ENCODE assay signal across 8 cellular contexts in the genomic region with DNA sequence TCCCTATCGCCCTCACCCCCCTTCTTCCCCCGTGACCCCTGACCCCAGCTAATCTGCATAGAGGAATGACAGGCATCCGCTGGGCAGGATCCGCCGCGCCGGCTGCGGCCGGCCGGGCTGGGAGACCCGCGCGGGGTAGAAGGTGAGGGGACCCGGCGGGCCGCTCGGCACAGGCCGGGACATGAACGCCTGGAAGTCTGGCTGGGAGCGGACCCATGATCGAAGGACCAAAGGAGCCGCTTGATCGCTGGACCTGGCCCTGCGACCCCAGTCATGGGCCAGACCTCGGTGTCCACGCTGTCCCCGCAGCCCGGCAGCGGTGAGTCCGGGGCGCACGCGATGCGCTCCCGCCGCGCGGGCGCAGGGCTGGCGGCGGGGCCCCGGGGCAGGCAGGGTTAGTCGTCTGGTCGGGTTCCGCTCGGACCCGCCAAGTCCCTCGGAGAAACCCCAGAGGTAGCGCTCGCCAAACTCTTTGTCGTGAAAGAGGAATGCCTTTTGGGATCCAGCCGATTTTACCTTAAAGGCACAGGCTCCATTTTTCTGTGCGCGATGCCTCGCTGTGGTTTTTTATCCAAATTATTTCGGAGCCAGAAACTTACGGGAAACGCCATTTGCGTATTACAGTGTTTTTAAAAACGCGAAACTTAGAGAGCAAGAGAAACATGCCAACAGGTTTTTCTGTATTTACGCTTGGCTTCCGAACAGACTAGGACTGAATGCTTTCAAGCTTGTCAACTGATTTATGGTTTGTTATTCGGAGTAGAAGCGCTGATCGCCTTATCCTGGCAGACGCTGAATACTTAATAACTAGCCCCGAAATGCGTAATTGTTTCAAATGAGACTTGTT. TPM values are rescaled to one million over a fixed set of nuclear protein-coding genes. Genes with fewer than 3 reads are reported as not detected.
A peak's percentile ranks its signal among the peaks of the same experiment; 100 is the strongest.
DNase-seq lines count a peak whose midpoint lies in the region; ATAC-seq and TF ChIP-seq lines count a peak whose summit lies in the region.

Gene PHACTR2, plus strand, starts transcription at position 75 of the 847 bp plus-strand sequence. Its CDS starts 199 bp downstream, at position 274.

- CTCF ChIA-PET in activated B cell treated with CpG ODN at 0.5 μM for 24 hours (lab: Charles Lee) = no interaction called here

- peak within 1 kb of the TSS; percentile 56 for H3K4me3 ChIP-seq in GM06990 (replicated peaks; ENCODE audit: low read depth, low read length)
- peak within 1 kb of the TSS; percentile 70 for H3K4me3 ChIP-seq in LNCaP clone FGC (ENCODE audit: low read depth, low read length)
- H3K4me3 ChIP-seq in skeletal muscle satellite cell (ENCODE audit: low read length) = peak within 1 kb of the TSS; percentile 95

- H3K4me1 Mint-ChIP-seq in activated B cell treated with CpG ODN at 0.5 μM for 24 hours (peaks cover 13% of the 10 kb centered on the region), chondrocyte (ENCODE audit: low read depth) (peaks cover 77% of the 10 kb centered on the region), immature natural killer cell (peaks cover 14 to 37% of the 10 kb centered on the region in 2 donors)

- DNase-seq in GM06990 (ENCODE audit: extremely low read depth, insufficient read length) = peak; percentile 31
- DNase-seq in LNCaP clone FGC (ENCODE audit: low read depth) = no peak
- peak; percentile 28 for DNase-seq in activated B cell treated with CpG ODN at 0.5 μM for 24 hours
- peak; percentile 91 for DNase-seq in chondrocyte (ENCODE audit: low spot score)
- peak; percentile 28 to 38 (median 29) for DNase-seq in immature natural killer cell

- H3K27me3 Mint-ChIP-seq in activated B cell treated with CpG ODN at 0.5 μM for 24 hours (peaks cover 52% of the 10 kb centered on the region), chondrocyte (ENCODE audit: low read depth) (no peaks in the 10 kb centered on the region), immature natural killer cell (ENCODE audit: low read depth in 3 of 3) (peaks cover 0 to 20% (median 11%) of the 10 kb centered on the region in 3 donors)

- peaks cover 4% of the 10 kb centered on the region for H3K9me3 ChIP-seq in skeletal muscle satellite cell (replicated peaks; ENCODE audit: low read length)

- peak within 1 kb of the TSS; percentile 98 for H3K9ac ChIP-seq in skeletal muscle satellite cell (ENCODE audit: low read depth, low read length)

- POLR2A ChIA-PET in activated B cell treated with CpG ODN at 0.5 μM for 24 hours (lab: Charles Lee) = interaction anchor here (1.1 kb wide), 1 partner anchor 63 kb away, joined by 4 read pairs; no protein-coding TSS in a partner anchor

- no peaks in the 10 kb centered on the region for H3K36me3 ChIP-seq in GM06990 (ENCODE audit: control insufficient read depth, insufficient read depth, low read length)
- no peaks in the 10 kb centered on the region for H3K36me3 ChIP-seq in skeletal muscle satellite cell (ENCODE audit: insufficient read depth, low read length)

- peak within 1 kb of the TSS; percentile 95 for H3K4me2 ChIP-seq in skeletal muscle satellite cell (ENCODE audit: low read length)

- H3K27me3 ChIP-seq in GM06990 (replicated peaks; ENCODE audit: control insufficient read depth, insufficient read depth, low read length) = no peaks in the 10 kb centered on the region; the same call in 1 of the 2 replicates
- no peaks in the 10 kb centered on the region for H3K27me3 ChIP-seq in skeletal muscle satellite cell (ENCODE audit: control insufficient read depth, insufficient read depth, low read length)

- H3K4me1 ChIP-seq in skeletal muscle satellite cell (ENCODE audit: control insufficient read depth, insufficient read depth, low read length) = peaks cover 53% of the 10 kb centered on the region

- peak; percentile 75 for ATAC-seq in activated B cell treated with CpG ODN at 0.5 μM for 24 hours (ENCODE audit: low read depth)
- ATAC-seq in GM21576 (IDR thresholded peaks at IDR 0.05; ENCODE audit: unreplicated experiment) = no peak
- ATAC-seq in GM18867 (IDR thresholded peaks at IDR 0.05; ENCODE audit: unreplicated experiment) = no peak

- H3K36me3 Mint-ChIP-seq in activated B cell treated with CpG ODN at 0.5 μM for 24 hours (ENCODE audit: low read depth) (peaks cover 3% of the 10 kb centered on the region), chondrocyte (ENCODE audit: low read depth) (peaks cover 5% of the 10 kb centered on the region), immature natural killer cell (peaks cover 4 to 7% (median 7%) of the 10 kb centered on the region in 3 donors)

- intact Hi-C loops in activated B cell treated with CpG ODN at 0.5 μM for 24 hours (cut with micrococcal nuclease) = loop anchor here (10.0 kb wide), 1 partner anchor 203 kb away; no protein-coding TSS in a partner anchor

- peaks cover 13% of the 10 kb centered on the region for H3K9me3 Mint-ChIP-seq in activated B cell treated with CpG ODN at 0.5 μM for 24 hours
- H3K9me3 Mint-ChIP-seq in chondrocyte (ENCODE audit: low read depth) = peaks cover 12% of the 10 kb centered on the region
- H3K9me3 Mint-ChIP-seq in immature natural killer cell = peaks cover 0 to 14% (median 6%) of the 10 kb centered on the region in 6 donors

- H3K4me3 Mint-ChIP-seq in activated B cell treated with CpG ODN at 0.5 μM for 24 hours = peak within 1 kb of the TSS; percentile 81
- peak within 1 kb of the TSS; percentile 84 for H3K4me3 Mint-ChIP-seq in chondrocyte (ENCODE audit: unreplicated experiment)
- peak within 1 kb of the TSS; percentile 75 to 88 (median 80) for H3K4me3 Mint-ChIP-seq in immature natural killer cell

- H3K27ac Mint-ChIP-seq in activated B cell treated with CpG ODN at 0.5 μM for 24 hours = no peak within 1 kb of the TSS
- H3K27ac Mint-ChIP-seq in chondrocyte (ENCODE audit: unreplicated experiment) = peak within 1 kb of the TSS; percentile 86
- peak within 1 kb of the TSS in 1 of 6 donors; percentile 53 for H3K27ac Mint-ChIP-seq in immature natural killer cell

- TF ChIP-seq CTCF in GM06990 (IDR thresholded peaks at IDR 0.05; ENCODE audit: insufficient read depth, low read length, poor library complexity, severe bottlenecking) (no peak), LNCaP clone FGC (IDR thresholded peaks at IDR 0.05; ENCODE audit: control insufficient read depth, extremely low read depth, insufficient read depth) (no peak), activated B cell treated with CpG ODN at 0.5 μM for 24 hours (IDR thresholded peaks at IDR 0.05) (no peak), chondrocyte (IDR thresholded peaks at IDR 0.05) (no peak)

RNA-seq across cellular contexts. Expression of gene PHACTR2, which starts in this region (rescaled TPM):
- total RNA-seq in activated B cell treated with CpG ODN at 0.5 μM for 24 hours = 10.5 and 11.7 TPM in 2 replicates
- total RNA-seq in chondrocyte = 104 to 255 TPM (median 110 TPM) in 3 replicates
- 10 to 100 TPM in 1 of 3 donors, 1 to 10 TPM in 2; 3.5 to 16.5 (median 9.4) TPM for polyA plus RNA-seq in immature natural killer cell
- 33.7 and 35.4 TPM in 2 replicates for total RNA-seq in skeletal muscle satellite cell (2012; rRNA removed)
